ENCODE assay signal across 27 cellular contexts in the genomic region with DNA sequence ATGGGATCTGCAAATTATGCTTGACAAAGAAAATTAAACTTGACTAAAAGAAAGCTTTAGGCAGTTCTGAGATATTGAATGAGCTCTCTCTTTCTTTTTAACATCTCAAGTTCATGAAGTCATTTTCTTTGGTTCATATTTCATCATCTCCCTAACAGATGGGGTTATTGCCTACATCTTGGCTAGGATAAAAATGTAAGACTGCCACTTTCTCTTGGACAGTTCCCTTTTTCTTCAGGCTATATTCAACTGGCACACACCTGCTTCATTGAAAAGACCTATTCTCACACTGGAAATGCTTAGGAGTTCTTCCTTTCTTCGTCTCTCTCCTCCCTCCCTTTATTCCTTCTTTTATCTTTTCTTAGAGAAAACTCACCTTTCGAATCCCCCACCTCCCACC.
"Had no signal": no experiment of that assay in that cellular context is flagged by ENCODE, and none has a peak within 500 bp of the region (broad histone marks: within the 10 kb centered on the region; RNA-seq: fewer than 3 reads in every experiment).

No MANE protein-coding gene starts in this region.

- H3K27ac Mint-ChIP-seq: activated CD4-positive, alpha-beta memory T cell treated with anti-CD3 and anti-CD28 coated beads for 36 hours; activated CD4-positive, alpha-beta T cell treated with anti-CD3 and anti-CD28 coated beads, Interleukin-2, amount 10 ng/mL, durations not matched to agents 7 days and 5 days; activated naive CD8-positive, alpha-beta T cell treated with anti-CD3 and anti-CD28 coated beads for 36 hours had no signal

- DNase-seq: activated CD4-positive, alpha-beta memory T cell treated with anti-CD3 and anti-CD28 coated beads for 36 hours; activated CD4-positive, alpha-beta T cell treated with anti-CD3 and anti-CD28 coated beads, Interleukin-2, amount 10 ng/mL, durations not matched to agents 7 days and 5 days; activated CD4-positive, CD25-positive, alpha-beta regulatory T cell; activated CD8-positive, alpha-beta memory T cell treated with anti-CD3 and anti-CD28 coated beads for 24 hours; activated effector memory CD4-positive, alpha-beta T cell treated with anti-CD3 and anti-CD28 coated beads, Interleukin-2, amount 50 U/mL, for 16 hours; activated naive CD4-positive, alpha-beta T cell treated with Interleukin-2 at 50 U/mL for 16 hours; activated naive CD8-positive, alpha-beta T cell treated with anti-CD3 and anti-CD28 coated beads for 36 hours; activated T-cell treated with anti-CD3 and anti-CD28 coated beads, Interleukin-2, amount 50 U/mL, for 4 hours; anterior cingulate cortex; central memory CD4-positive, alpha-beta T cell; IMR-90; Kasumi-1; KBM-7; NCI-H1105 treated with DMSO at 0.1 percent for 48 hours; NCI-H1436 treated with DMSO at 0.1 percent for 48 hours; NCI-H187; NCI-H2081; NCI-H226; NCI-H510A; NCI-H526 treated with DMSO at 0.1 percent for 48 hours; NCI-H82; PC-9; SJCRH30; SK-N-SH; T-helper 1 cell had no signal

- H3K4me3 ChIP-seq: breast epithelium, PC-9, SJCRH30 had no signal

- H3K27me3 Mint-ChIP-seq: activated CD4-positive, alpha-beta memory T cell treated with anti-CD3 and anti-CD28 coated beads for 36 hours; activated CD4-positive, alpha-beta T cell treated with anti-CD3 and anti-CD28 coated beads, Interleukin-2, amount 10 ng/mL, durations not matched to agents 7 days and 5 days; activated naive CD8-positive, alpha-beta T cell treated with anti-CD3 and anti-CD28 coated beads for 36 hours had no signal

- H3K4me3 Mint-ChIP-seq: activated CD4-positive, alpha-beta memory T cell treated with anti-CD3 and anti-CD28 coated beads for 36 hours; activated CD4-positive, alpha-beta T cell treated with anti-CD3 and anti-CD28 coated beads, Interleukin-2, amount 10 ng/mL, durations not matched to agents 7 days and 5 days; activated naive CD8-positive, alpha-beta T cell treated with anti-CD3 and anti-CD28 coated beads for 36 hours; activated T-cell treated with anti-CD3 and anti-CD28 coated beads, Interleukin-2, amount 50 U/mL, for 4 hours had no signal

- H3K4me1 ChIP-seq: SJCRH30 had no signal

- H3K36me3 ChIP-seq: breast epithelium, SJCRH30 had no signal

- H3K27ac ChIP-seq: breast epithelium, PC-9, SJCRH30, VCaP had no signal

- H3K9me3 ChIP-seq: breast epithelium, SJCRH30, SK-N-SH had no signal

- H3K27me3 ChIP-seq: breast epithelium, SJCRH30 had no signal

- H3K36me3 Mint-ChIP-seq: activated CD4-positive, alpha-beta memory T cell treated with anti-CD3 and anti-CD28 coated beads for 36 hours; activated naive CD8-positive, alpha-beta T cell treated with anti-CD3 and anti-CD28 coated beads for 36 hours had no signal

- H3K4me1 Mint-ChIP-seq: activated CD4-positive, alpha-beta T cell treated with anti-CD3 and anti-CD28 coated beads, Interleukin-2, amount 10 ng/mL, durations not matched to agents 7 days and 5 days; activated naive CD8-positive, alpha-beta T cell treated with anti-CD3 and anti-CD28 coated beads for 36 hours had no signal

- ATAC-seq: activated T-cell treated with anti-CD3 and anti-CD28 coated beads, Interleukin-2, amount 50 U/mL, for 4 hours had no signal
